In genomic region chr14:65222434-65222833, GRCh38 we compare ENCODE assay signal across 1 cellular context.
TF ChIP-seq lines count a peak whose summit lies in the region.

No MANE protein-coding gene starts in this region.

TF ChIP-seq in K562, 482 proteins besides CTCF, POLR2A, EP300 and RAD21 (continued from another document):
- TF ChIP-seq ZNF395 (CRISPR knock-in tag; IDR thresholded peaks at IDR 0.05) (no peak), HOXB6 (CRISPR knock-in tag; IDR thresholded peaks at IDR 0.05; ENCODE audit: borderline replicate concordance) (no peak), EHMT2 (IDR thresholded peaks at IDR 0.05) (no peak), KDM5B (IDR thresholded peaks at IDR 0.05; ENCODE audit: insufficient replicate concordance, low read depth, low read length) (no peak), STAG1 (CRISPR knock-in tag; IDR thresholded peaks at IDR 0.05; ENCODE audit: borderline replicate concordance) (peak; percentile 19; the same call in 1 of the 2 replicates), IRF1 (CRISPR knock-in tag; IDR thresholded peaks at IDR 0.05; ENCODE audit: borderline replicate concordance) (no peak)
TF ChIP-seq in K562: peak in this region for 9.
